In genomic region chr3:188662214-188662613, GRCh38 we compare ENCODE assay signal across 33 cellular contexts.
"Had no signal": no experiment of that assay in that cellular context is flagged by ENCODE, and none has a peak within 500 bp of the region (broad histone marks: within the 10 kb centered on the region; RNA-seq: fewer than 3 reads in every experiment).

No MANE protein-coding gene starts in this region.

- H3K27me3 ChIP-seq: neutrophil, ovary, spleen, suprapubic skin, testis, tibial artery, transverse colon, upper lobe of right lung, uterus had no signal

- H3K4me3 Mint-ChIP-seq: naive thymus-derived CD4-positive, alpha-beta T cell; natural killer cell; nephron progenitor cell; neural crest cell; stimulated activated memory B cell treated with anti-CD40 and anti-IgM and Interleukin-4, amounts not matched to agents 10 μg/mL and 1 μg/mL and 100 μg/mL, for 72 hours; stimulated activated naive CD8-positive, alpha-beta T cell treated with anti-CD3 and anti-CD28 coated beads, Interleukin-15, amount 100 ng/mL, for 72 hours; type B pancreatic cell had no signal

- ATAC-seq: naive thymus-derived CD4-positive, alpha-beta T cell; natural killer cell; psoas muscle; right cardiac atrium; sciatic nerve; stimulated activated memory B cell treated with anti-CD40 and anti-IgM and Interleukin-4, amounts not matched to agents 10 μg/mL and 1 μg/mL and 100 μg/mL, for 72 hours; stimulated activated naive CD8-positive, alpha-beta T cell treated with anti-CD3 and anti-CD28 coated beads, Interleukin-15, amount 100 ng/mL, for 72 hours; stimulated activated naive CD8-positive, alpha-beta T cell treated with anti-CD3 and anti-CD28 coated beads, Interleukin-15, Interleukin-2, amounts not matched to agents 100 U/mL and 50 U/mL, for 24 hours; upper lobe of right lung had no signal

- H3K4me3 ChIP-seq: ovary, psoas muscle, skin epidermis, smooth muscle cell, spleen, suprapubic skin, testis, tibial artery, transverse colon, upper lobe of right lung, uterus had no signal

- H3K9ac ChIP-seq: parathyroid adenoma had no signal

- H3K4me1 Mint-ChIP-seq: naive thymus-derived CD4-positive, alpha-beta T cell; neural crest cell had no signal

- H3K27ac Mint-ChIP-seq: naive thymus-derived CD4-positive, alpha-beta T cell; natural killer cell; nephron progenitor cell; progenitor cell of endocrine pancreas; stimulated activated memory B cell treated with anti-CD40 and anti-IgM and Interleukin-4, amounts not matched to agents 10 μg/mL and 1 μg/mL and 100 μg/mL, for 72 hours; stimulated activated naive CD8-positive, alpha-beta T cell treated with anti-CD3 and anti-CD28 coated beads, Interleukin-15, amount 100 ng/mL, for 72 hours; type B pancreatic cell had no signal

- H3K27me3 Mint-ChIP-seq: naive thymus-derived CD4-positive, alpha-beta T cell; progenitor cell of endocrine pancreas; stimulated activated memory B cell treated with anti-CD40 and anti-IgM and Interleukin-4, amounts not matched to agents 10 μg/mL and 1 μg/mL and 100 μg/mL, for 72 hours; stimulated activated naive CD8-positive, alpha-beta T cell treated with anti-CD3 and anti-CD28 coated beads, Interleukin-15, amount 100 ng/mL, for 72 hours; type B pancreatic cell had no signal

- H3K27ac ChIP-seq: neutrophil, ovary, parathyroid adenoma, psoas muscle, skin epidermis, spleen, suprapubic skin, testis, transverse colon, upper lobe of right lung, uterus had no signal

- H3K9me3 ChIP-seq: neutrophil, ovary, psoas muscle, spleen, suprapubic skin, testis, tibial artery, transverse colon, upper lobe of right lung, uterus had no signal

- DNase-seq: naive thymus-derived CD4-positive, alpha-beta T cell; natural killer cell; nephron progenitor cell; nucleus accumbens; ovary; posterior cingulate gyrus; psoas muscle; right cardiac atrium; spleen; stimulated activated CD4-positive, alpha-beta T cell treated with anti-CD3 and anti-CD28 coated beads, Interleukin-12 subunit alpha, Interleukin-12 subunit beta, amount 100 ng/mL, for 4 hours; stimulated activated CD4-positive, alpha-beta T cell treated with anti-CD3 and anti-CD28 coated beads, Interleukin-1b, Interleukin-23, amount 100 ng/mL, for 48 hours; stimulated activated CD4-positive, alpha-beta T cell treated with anti-CD3 and anti-CD28 coated beads, Interleukin-4, amount 100 ng/mL, for 1 hour; stimulated activated CD4-positive, alpha-beta T cell treated with anti-CD3 and anti-CD28 coated beads, Interleukin-4, amount 100 ng/mL, for 4 hours; stimulated activated CD8-positive, alpha-beta memory T cell treated with anti-CD3 and anti-CD28 coated beads, Interleukin-4, amount 100 ng/mL, for 48 hours; stimulated activated naive CD4-positive, alpha-beta T cell; stimulated activated naive CD8-positive, alpha-beta T cell treated with anti-CD3 and anti-CD28 coated beads, Interleukin-15, amount 100 ng/mL, for 72 hours; stimulated activated naive CD8-positive, alpha-beta T cell treated with anti-CD3 and anti-CD28 coated beads, Interleukin-15, Interleukin-2, amounts not matched to agents 100 U/mL and 50 U/mL, for 24 hours; substantia nigra; testis; tibial artery; transverse colon; upper lobe of right lung; uterus had no signal

- H3K4me1 ChIP-seq: parathyroid adenoma, testis, upper lobe of right lung, uterus had no signal

- H3K36me3 ChIP-seq: neutrophil, ovary, spleen, suprapubic skin, transverse colon, upper lobe of right lung, uterus had no signal

- H3K36me3 Mint-ChIP-seq: naive thymus-derived CD4-positive, alpha-beta T cell; natural killer cell; stimulated activated memory B cell treated with anti-CD40 and anti-IgM and Interleukin-4, amounts not matched to agents 10 μg/mL and 1 μg/mL and 100 μg/mL, for 72 hours; type B pancreatic cell had no signal

- H3K9me3 Mint-ChIP-seq: naive thymus-derived CD4-positive, alpha-beta T cell; natural killer cell; nephron progenitor cell; neural crest cell; stimulated activated naive CD8-positive, alpha-beta T cell treated with anti-CD3 and anti-CD28 coated beads, Interleukin-15, amount 100 ng/mL, for 72 hours; type B pancreatic cell had no signal
